ENCODE assay signal across 1 cellular context in the genomic region with DNA sequence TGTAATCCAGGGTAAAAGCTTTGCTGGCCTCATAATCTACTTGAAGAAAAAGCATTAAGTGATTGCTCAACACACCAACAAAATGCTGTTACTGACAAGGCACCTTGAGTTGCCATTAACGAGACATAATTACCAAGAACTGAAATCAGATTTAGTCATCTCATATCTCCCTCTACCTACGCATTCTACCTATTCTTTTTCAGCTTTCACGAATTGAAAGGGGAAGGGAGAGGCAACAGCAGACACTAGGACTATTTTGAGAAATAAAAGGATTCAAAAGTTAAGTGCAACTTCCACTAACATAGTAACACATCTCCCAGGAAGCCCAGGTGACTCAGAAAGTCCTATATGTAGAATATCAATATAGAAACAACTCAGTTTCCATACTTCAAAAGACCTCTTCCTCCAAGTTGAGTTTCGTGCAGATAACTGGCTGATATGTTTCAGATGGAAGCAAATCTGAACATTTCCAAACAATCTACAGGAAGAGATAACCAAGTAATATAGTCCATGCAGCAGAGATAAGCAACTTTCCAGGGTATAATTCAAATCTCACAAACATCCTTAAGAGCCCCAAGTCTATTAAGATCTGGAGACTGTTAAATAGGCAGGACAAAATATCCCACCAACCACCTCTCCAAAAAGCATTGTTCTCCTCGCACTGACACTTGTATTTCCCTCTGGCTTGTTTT.
TF ChIP-seq lines count a peak whose summit lies in the region.

No MANE protein-coding gene starts in this region.

TF ChIP-seq in HCT116, 20 proteins besides CTCF, POLR2A, EP300 and RAD21 (continued from another document):
- TF ChIP-seq, protein P1, sequence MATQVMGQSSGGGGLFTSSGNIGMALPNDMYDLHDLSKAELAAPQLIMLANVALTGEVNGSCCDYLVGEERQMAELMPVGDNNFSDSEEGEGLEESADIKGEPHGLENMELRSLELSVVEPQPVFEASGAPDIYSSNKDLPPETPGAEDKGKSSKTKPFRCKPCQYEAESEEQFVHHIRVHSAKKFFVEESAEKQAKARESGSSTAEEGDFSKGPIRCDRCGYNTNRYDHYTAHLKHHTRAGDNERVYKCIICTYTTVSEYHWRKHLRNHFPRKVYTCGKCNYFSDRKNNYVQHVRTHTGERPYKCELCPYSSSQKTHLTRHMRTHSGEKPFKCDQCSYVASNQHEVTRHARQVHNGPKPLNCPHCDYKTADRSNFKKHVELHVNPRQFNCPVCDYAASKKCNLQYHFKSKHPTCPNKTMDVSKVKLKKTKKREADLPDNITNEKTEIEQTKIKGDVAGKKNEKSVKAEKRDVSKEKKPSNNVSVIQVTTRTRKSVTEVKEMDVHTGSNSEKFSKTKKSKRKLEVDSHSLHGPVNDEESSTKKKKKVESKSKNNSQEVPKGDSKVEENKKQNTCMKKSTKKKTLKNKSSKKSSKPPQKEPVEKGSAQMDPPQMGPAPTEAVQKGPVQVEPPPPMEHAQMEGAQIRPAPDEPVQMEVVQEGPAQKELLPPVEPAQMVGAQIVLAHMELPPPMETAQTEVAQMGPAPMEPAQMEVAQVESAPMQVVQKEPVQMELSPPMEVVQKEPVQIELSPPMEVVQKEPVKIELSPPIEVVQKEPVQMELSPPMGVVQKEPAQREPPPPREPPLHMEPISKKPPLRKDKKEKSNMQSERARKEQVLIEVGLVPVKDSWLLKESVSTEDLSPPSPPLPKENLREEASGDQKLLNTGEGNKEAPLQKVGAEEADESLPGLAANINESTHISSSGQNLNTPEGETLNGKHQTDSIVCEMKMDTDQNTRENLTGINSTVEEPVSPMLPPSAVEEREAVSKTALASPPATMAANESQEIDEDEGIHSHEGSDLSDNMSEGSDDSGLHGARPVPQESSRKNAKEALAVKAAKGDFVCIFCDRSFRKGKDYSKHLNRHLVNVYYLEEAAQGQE (IDR thresholded peaks at IDR 0.05; ENCODE audit: low read depth) = no peak
- TF ChIP-seq TCF7L2 (IDR thresholded peaks at IDR 0.05; ENCODE audit: borderline replicate concordance, extremely low read depth, insufficient read depth, insufficient read length) = no peak
- TF ChIP-seq, protein P2, sequence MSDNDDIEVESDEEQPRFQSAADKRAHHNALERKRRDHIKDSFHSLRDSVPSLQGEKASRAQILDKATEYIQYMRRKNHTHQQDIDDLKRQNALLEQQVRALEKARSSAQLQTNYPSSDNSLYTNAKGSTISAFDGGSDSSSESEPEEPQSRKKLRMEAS (IDR thresholded peaks at IDR 0.05) = no peak
